ENCODE assay signal across 8 cellular contexts in genomic region chr10:132319853-132320669, GRCh38. TPM values are rescaled to one million over a fixed set of nuclear protein-coding genes. Genes with fewer than 3 reads are reported as not detected.
DNase-seq lines count a peak whose midpoint lies in the region; ATAC-seq and TF ChIP-seq lines count a peak whose summit lies in the region.

No MANE protein-coding gene starts in this region.

- intact Hi-C loops in ascending aorta (cut with DNase I) = no loop called here

- TF ChIP-seq CTCF in fibroblast of mammary gland (conservative IDR thresholded peaks at IDR 0.05; ENCODE audit: control insufficient read depth, insufficient read depth, low read depth, low read length) = no peak
- no peak for TF ChIP-seq CTCF in ascending aorta (IDR thresholded peaks at IDR 0.05)

- no peaks in the 10 kb centered on the region for H3K27me3 ChIP-seq in ascending aorta

- DNase-seq in DMS53 treated with DMSO at 0.1 percent for 48 hours (lab: John Stamatoyannopoulos, UW; ENCODE audit: unreplicated experiment) (peak; percentile 28), SKM-1 (lab: John Stamatoyannopoulos, UW; ENCODE audit: unreplicated experiment) (peak; percentile 70), fibroblast of mammary gland (ENCODE audit: low read depth) (peak; percentile 90), ascending aorta (ENCODE audit: low spot score in 2 of 2) (no peak), NCI-H526 (lab: John Stamatoyannopoulos, UW) (no peak)
- DNase-seq in stimulated activated naive CD8-positive, alpha-beta T cell treated with anti-CD3 and anti-CD28 coated beads, Interleukin-15, Interleukin-2, amounts not matched to agents 100 U/mL and 50 U/mL, for 24 hours = peak; percentile 50

- no peaks in the 10 kb centered on the region for H3K9me3 ChIP-seq in ascending aorta

- H3K4me1 ChIP-seq in ascending aorta = peaks cover 3 to 7% of the 10 kb centered on the region in 2 donors

- H3K4me3 ChIP-seq in fibroblast of mammary gland (ENCODE audit: control insufficient read depth, low read depth, low read length) (no peak overlapping the region), ascending aorta (peak overlapping the region in 1 of 2 donors; percentile 1)

- no peaks in the 10 kb centered on the region for H3K36me3 ChIP-seq in ascending aorta

- peak overlapping the region in 1 of 2 donors; percentile 2 for H3K27ac ChIP-seq in ascending aorta

- ATAC-seq in GM19351 (IDR thresholded peaks at IDR 0.05; ENCODE audit: unreplicated experiment) = peak; percentile 99
- ATAC-seq in HG03135 (IDR thresholded peaks at IDR 0.05; ENCODE audit: unreplicated experiment) = peak; percentile 99
- ATAC-seq in stimulated activated naive CD8-positive, alpha-beta T cell treated with anti-CD3 and anti-CD28 coated beads, Interleukin-15, Interleukin-2, amounts not matched to agents 100 U/mL and 50 U/mL, for 24 hours = peak; percentile 97

RNA-seq across cellular contexts. Expression of gene LRRC27, which starts 11.9 kb away (rescaled TPM):
- 2.0 TPM for total RNA-seq in ascending aorta

RNA-seq across cellular contexts. Expression of gene STK32C, which starts 12.3 kb away (rescaled TPM):
- total RNA-seq in ascending aorta = 16.2 TPM

Comparison
In these comparisons a context has a peak if more than half of its experiments do, and no peak if none do; other contexts are left out.
1. DNase-seq: peak in DMS53 treated with DMSO at 0.1 percent for 48 hours (single experiment), SKM-1 (single experiment), fibroblast of mammary gland (single experiment) and stimulated activated naive CD8-positive, alpha-beta T cell treated with anti-CD3 and anti-CD28 coated beads, Interleukin-15, Interleukin-2, amounts not matched to agents 100 U/mL and 50 U/mL, for 24 hours (single experiment); none in ascending aorta (0 of 2) and NCI-H526 (0 of 2).
2. Peak in every context shown above with its lines, with median percentiles within 50 percentile points of each other: ATAC-seq.